In genomic region chr9:21362287-21362686, GRCh38 we compare ENCODE assay signal across 38 cellular contexts. TPM values are rescaled to one million over a fixed set of nuclear protein-coding genes. Genes with fewer than 3 reads are reported as not detected.
"Had no signal": no experiment of that assay in that cellular context is flagged by ENCODE, and none has a peak within 500 bp of the region (broad histone marks: within the 10 kb centered on the region; RNA-seq: fewer than 3 reads in every experiment).

No MANE protein-coding gene starts in this region.

- DNase-seq: Karpas-422, Kasumi-1, MG63, MM.1S, MV-4-11, NCI-H1048, NCI-H1092, NCI-H1092 treated with DMSO at 0.1 percent for 48 hours, NCI-H1105, NCI-H1105 treated with DMSO at 0.1 percent for 48 hours, NCI-H1417, NCI-H1417 treated with DMSO at 0.1 percent for 48 hours, NCI-H1436, NCI-H146, NCI-H1694, NCI-H1694 treated with DMSO at 0.1 percent for 48 hours, NCI-H187, NCI-H187 treated with DMSO at 0.1 percent for 48 hours, NCI-H1930, NCI-H2029, NCI-H2029 treated with DMSO at 0.1 percent for 48 hours, NCI-H2081, NCI-H2081 treated with DMSO at 0.1 percent for 48 hours, NCI-H2107, NCI-H2171, NCI-H2171 treated with DMSO at 0.1 percent for 48 hours, NCI-H2227 treated with DMSO at 0.1 percent for 48 hours, NCI-H226, NCI-H345, NCI-H446, NCI-H446 treated with DMSO at 0.1 percent for 48 hours, NCI-H510A, NCI-H510A treated with DMSO at 0.1 percent for 48 hours had no signal

- H3K9me3 ChIP-seq: MG63 had no signal

- H3K36me3 ChIP-seq: MG63 had no signal

- H3K4me2 ChIP-seq: KMS-11 had no signal

- H3K9ac ChIP-seq: KMS-11 had no signal

- H3K27ac ChIP-seq: KMS-11 had no signal

- H3K4me3 ChIP-seq: MG63 had no signal

RNA-seq across cellular contexts. Expression of gene IFNA13, which starts 5.6 kb away (rescaled TPM):
- total RNA-seq: LHCN-M2, M059J, MCF 10A, NCI-H460 had no signal

RNA-seq across cellular contexts. Expression of gene IFNA6, which starts 11.6 kb away (rescaled TPM):
- total RNA-seq: LHCN-M2, M059J, MCF 10A, NCI-H460 had no signal

RNA-seq across cellular contexts. Expression of gene IFNA2, which starts 22.9 kb away (rescaled TPM):
- total RNA-seq: LHCN-M2, M059J, MCF 10A, NCI-H460 had no signal

RNA-seq across cellular contexts. Expression of gene IFNA8, which starts 46.6 kb away (rescaled TPM):
- total RNA-seq: LHCN-M2, M059J, MCF 10A, NCI-H460 had no signal
